8 cellular contexts compared by ENCODE assay signal in genomic region chr12:51270847-51271518, GRCh38. TPM values are rescaled to one million over a fixed set of nuclear protein-coding genes. Genes with fewer than 3 reads are reported as not detected.
DNase-seq lines count a peak whose midpoint lies in the region; ATAC-seq and TF ChIP-seq lines count a peak whose summit lies in the region.

No MANE protein-coding gene starts in this region.

- no peak for ATAC-seq in HG02884 (IDR thresholded peaks at IDR 0.05; ENCODE audit: unreplicated experiment)

- H3K27me3 Mint-ChIP-seq in neural crest cell (ENCODE audit: low read depth) = peaks cover 40% of the 10 kb centered on the region

- TF ChIP-seq CTCF in esophagus muscularis mucosa (IDR thresholded peaks at IDR 0.05) (no peak), neural crest cell (conservative IDR thresholded peaks at IDR 0.05) (no peak)

- H3K4me1 ChIP-seq in SJSA1 (replicated peaks) (peaks cover 22% of the 10 kb centered on the region), esophagus muscularis mucosa (peaks cover 0 to 23% (median 21%) of the 10 kb centered on the region in 4 donors)

- peak overlapping the region; percentile 91 for H3K4me3 Mint-ChIP-seq in neural crest cell

- TF ChIP-seq EP300 in esophagus muscularis mucosa (IDR thresholded peaks at IDR 0.05) = no peak

- 40% methylated on average over 13 of the region's 13 CpGs for WGBS in esophagus muscularis mucosa

- peaks cover 10% of the 10 kb centered on the region for H3K4me1 Mint-ChIP-seq in neural crest cell

- peak overlapping the region; percentile 85 for H3K4me3 ChIP-seq in SJSA1
- peak overlapping the region; percentile 76 to 81 (median 77) for H3K4me3 ChIP-seq in esophagus muscularis mucosa

- TF ChIP-seq POLR2A in esophagus muscularis mucosa (IDR thresholded peaks at IDR 0.05; ENCODE audit: low read depth) = no peak

- DNase-seq in SIG-M5 treated with dmso at 0.1 percent for 504 hours (lab: John Stamatoyannopoulos, UW; ENCODE audit: unreplicated experiment) (peak; percentile 50), SIG-M5 (lab: John Stamatoyannopoulos, UW) (no peak), SJSA1 (ENCODE audit: low read depth in 1 of 2, low spot score in 2 of 2) (peak; percentile 58 to 76), esophagus muscularis mucosa (ENCODE audit: extremely low spot score) (no peak), neural crest cell (ENCODE audit: low read depth, low spot score) (no peak), NCI-H2196 (lab: John Stamatoyannopoulos, UW; ENCODE audit: unreplicated experiment) (no peak), DMS153 (lab: John Stamatoyannopoulos, UW) (no peak)

- H3K36me3 Mint-ChIP-seq in neural crest cell (ENCODE audit: low read depth) = no peaks in the 10 kb centered on the region

- H3K36me3 ChIP-seq in SJSA1 (peaks cover 16% of the 10 kb centered on the region), esophagus muscularis mucosa (no peaks in the 10 kb centered on the region)

- H3K9me3 ChIP-seq in SJSA1 (replicated peaks) = no peaks in the 10 kb centered on the region
- H3K9me3 ChIP-seq in esophagus muscularis mucosa = no peaks in the 10 kb centered on the region

- intact Hi-C loops in esophagus muscularis mucosa (cut with DNase I) = no loop called here

- no peaks in the 10 kb centered on the region for H3K9me3 Mint-ChIP-seq in neural crest cell

- H3K27ac ChIP-seq in SJSA1 (peak overlapping the region; percentile 82), esophagus muscularis mucosa (replicated peaks in 1 of 4) (peak overlapping the region; percentile 42 to 69 (median 63))

- H3K27me3 ChIP-seq in SJSA1 (replicated peaks) (no peaks in the 10 kb centered on the region), esophagus muscularis mucosa (peaks cover 0 to 47% (median 6%) of the 10 kb centered on the region in 4 donors)

- H3K27ac Mint-ChIP-seq in neural crest cell (ENCODE audit: unreplicated experiment) = no peak overlapping the region

RNA-seq across cellular contexts. Expression of gene SMAGP, which starts 0.8 kb away (rescaled TPM):
- total RNA-seq in SJSA1 (2014; rRNA removed; shearing (Covaris generic)) = 22.8 and 32.5 TPM in 2 replicates
- 1 to 10 TPM; 1.2 to 5.2 (median 4.0) TPM for total RNA-seq in esophagus muscularis mucosa
- 0.82 and 1.6 TPM in 2 replicates for total RNA-seq in neural crest cell

RNA-seq across cellular contexts. Expression of gene DAZAP2, which starts 32.4 kb away (rescaled TPM):
- total RNA-seq in SJSA1 (2014; rRNA removed; shearing (Covaris generic)) = 79.9 and 153 TPM in 2 replicates
- total RNA-seq in esophagus muscularis mucosa (100 to 1,000 TPM; 247 to 451 (median 356) TPM), neural crest cell (70.0 and 80.4 TPM in 2 replicates)

RNA-seq across cellular contexts. Expression of gene BIN2, which starts 53.0 kb away (rescaled TPM):
- total RNA-seq in SJSA1 (2014; rRNA removed; shearing (Covaris generic)) = 0.08 TPM in 1 of 2 replicates, not detected in the other
- total RNA-seq in esophagus muscularis mucosa = 1 to 10 TPM; 1.7 to 8.3 (median 2.9) TPM
- total RNA-seq in neural crest cell = not detected in 2 replicates

RNA-seq across cellular contexts. Expression of gene POU6F1, which starts 53.1 kb away (rescaled TPM):
- 1.2 and 5.8 TPM in 2 replicates for total RNA-seq in SJSA1 (2014; rRNA removed; shearing (Covaris generic))
- total RNA-seq in esophagus muscularis mucosa = 10 to 100 TPM; 13.3 to 27.2 (median 16.9) TPM
- 7.7 and 9.3 TPM in 2 replicates for total RNA-seq in neural crest cell

Comparison
In these comparisons a context has a peak if more than half of its experiments do, and no peak if none do; other contexts are left out.
1. DNase-seq: peak in SIG-M5 treated with dmso at 0.1 percent for 504 hours (single experiment) and SJSA1 (2 of 2); none in SIG-M5 (single experiment), esophagus muscularis mucosa (single experiment), neural crest cell (single experiment), NCI-H2196 (single experiment) and DMS153 (single experiment).